21 cellular contexts compared by ENCODE assay signal in genomic region chr2:56376699-56377665, GRCh38.
A peak's percentile ranks its signal among the peaks of the same experiment; 100 is the strongest.
DNase-seq lines count a peak whose midpoint lies in the region; ATAC-seq and TF ChIP-seq lines count a peak whose summit lies in the region.
"Had no signal": no experiment of that assay in that cellular context is flagged by ENCODE, and none has a peak within 500 bp of the region (broad histone marks: within the 10 kb centered on the region; RNA-seq: fewer than 3 reads in every experiment).

No MANE protein-coding gene starts in this region.

- WGBS in mesenchymal stem cell, result 88% methylated on average over 1 of the region's 2 CpGs

- H4K8ac ChIP-seq in mesenchymal stem cell (ENCODE audit: low read length), result no peak overlapping the region

- H3K4me2 ChIP-seq in KMS-11 (peak overlapping the region; percentile 61), mesenchymal stem cell (ENCODE audit: low read length, poor library complexity, severe bottlenecking) (no peak overlapping the region)

- ATAC-seq in HG03280 (IDR thresholded peaks at IDR 0.05; ENCODE audit: unreplicated experiment), result no peak
- no peak for ATAC-seq in HG02642 (IDR thresholded peaks at IDR 0.05; ENCODE audit: poor library complexity, unreplicated experiment)
- ATAC-seq in HG03469 (IDR thresholded peaks at IDR 0.05; ENCODE audit: unreplicated experiment), result no peak
- ATAC-seq: activated naive CD8-positive, alpha-beta T cell treated with anti-CD3 and anti-CD28 coated beads, Interleukin-2, amount 50 U/mL, for 24 hours; gastrocnemius medialis had no signal

- H4K20me1 ChIP-seq in KMS-11 (ENCODE audit: insufficient read depth), result no peaks in the 10 kb centered on the region

- H2AK5ac ChIP-seq in mesenchymal stem cell (ENCODE audit: low read length, severe bottlenecking), result no peak overlapping the region

- no peak overlapping the region for H2BK15ac ChIP-seq in mesenchymal stem cell (ENCODE audit: low read depth, poor library complexity, severe bottlenecking)

- no peak for TF ChIP-seq CTCF in KMS-11 (conservative IDR thresholded peaks at IDR 0.05; ENCODE audit: low read depth, low read length)
- TF ChIP-seq CTCF in astrocyte of the spinal cord (IDR thresholded peaks at IDR 0.05; ENCODE audit: low read depth, low read length), result no peak

- H3K27me3 ChIP-seq in KMS-11 (ENCODE audit: insufficient read depth, low read depth) (no peaks in the 10 kb centered on the region), mesenchymal stem cell (ENCODE audit: control insufficient read depth in 1 of 2, insufficient read depth in 1 of 2, low read length in 2 of 2) (no peaks in the 10 kb centered on the region), SJCRH30 (no peaks in the 10 kb centered on the region)
- H3K27me3 ChIP-seq: cardiac muscle cell, gastrocnemius medialis, right atrium auricular region, vagina had no signal

- H4K91ac ChIP-seq in mesenchymal stem cell (ENCODE audit: low read length), result no peak overlapping the region

- no peak overlapping the region for H3K14ac ChIP-seq in mesenchymal stem cell (ENCODE audit: low read length in 2 of 2)

- no peaks in the 10 kb centered on the region for H3K36me3 ChIP-seq in KMS-11 (ENCODE audit: insufficient read depth)
- no peaks in the 10 kb centered on the region for H3K36me3 ChIP-seq in mesenchymal stem cell (ENCODE audit: control insufficient read depth in 1 of 2, insufficient read depth in 2 of 2, low read depth in 1 of 2, low read length in 2 of 2)
- no peaks in the 10 kb centered on the region for H3K36me3 ChIP-seq in SJCRH30
- H3K36me3 ChIP-seq: cardiac muscle cell, gastrocnemius medialis, right atrium auricular region, vagina had no signal

- no peaks in the 10 kb centered on the region for H3K79me2 ChIP-seq in KMS-11 (ENCODE audit: insufficient read depth, low read depth)

- H3K4me3 ChIP-seq in KMS-11 (IDR thresholded peaks at IDR 0.05; ENCODE audit: insufficient read depth, low read depth, low read length), result no peak overlapping the region
- H3K4me3 ChIP-seq in astrocyte of the spinal cord (ENCODE audit: low read depth, low read length), result no peak overlapping the region
- H3K4me3 ChIP-seq in mesenchymal stem cell (ENCODE audit: insufficient read depth in 1 of 2, low read depth in 1 of 2, low read length in 2 of 2), result no peak overlapping the region
- no peak overlapping the region for H3K4me3 ChIP-seq in SJCRH30
- H3K4me3 ChIP-seq: cardiac muscle cell, gastrocnemius medialis, lung, right atrium auricular region, vagina had no signal

- no peaks in the 10 kb centered on the region for H3K79me1 ChIP-seq in mesenchymal stem cell (replicated peaks; ENCODE audit: low read length, poor library complexity, severe bottlenecking)

- no peak overlapping the region for H2BK5ac ChIP-seq in mesenchymal stem cell (ENCODE audit: low read depth, low read length, poor library complexity, severe bottlenecking)

- in situ Hi-C loops in astrocyte of the spinal cord (cut with HindIII; ENCODE audit: low sequenced_read_pairs), result no loop called here

- H2AFZ ChIP-seq in KMS-11 (ENCODE audit: low read depth) (no peak overlapping the region), mesenchymal stem cell (ENCODE audit: low read depth, low read length) (no peak overlapping the region)

- H2BK120ac ChIP-seq in mesenchymal stem cell (ENCODE audit: low read depth, low read length), result no peak overlapping the region

- H3K23ac ChIP-seq in mesenchymal stem cell (ENCODE audit: low read length in 2 of 2), result no peak overlapping the region

- H3K4ac ChIP-seq in mesenchymal stem cell (ENCODE audit: low read depth in 1 of 2, low read length in 2 of 2), result no peak overlapping the region

- no peak overlapping the region for H3K27ac ChIP-seq in KMS-11
- H3K27ac ChIP-seq in mesenchymal stem cell (ENCODE audit: low read length, poor library complexity, severe bottlenecking), result no peak overlapping the region
- no peak overlapping the region for H3K27ac ChIP-seq in SJCRH30
- H3K27ac ChIP-seq: cardiac muscle cell, gastrocnemius medialis, right atrium auricular region, vagina had no signal

- no peak overlapping the region for H2BK12ac ChIP-seq in mesenchymal stem cell (ENCODE audit: low read length in 2 of 2)

- H3K4me1 ChIP-seq in KMS-11 (ENCODE audit: low read depth, poor library complexity, severe bottlenecking) (peaks cover 52% of the 10 kb centered on the region), mesenchymal stem cell (ENCODE audit: control insufficient read depth, insufficient read depth, low read depth, low read length) (no peaks in the 10 kb centered on the region), SJCRH30 (no peaks in the 10 kb centered on the region)
- H3K4me1 ChIP-seq: gastrocnemius medialis, right atrium auricular region, vagina had no signal

- H3K18ac ChIP-seq in mesenchymal stem cell (ENCODE audit: low read depth in 1 of 2, low read length in 2 of 2), result no peak overlapping the region

- H3K9me3 ChIP-seq in mesenchymal stem cell (ENCODE audit: control insufficient read depth, low read length) (no peaks in the 10 kb centered on the region), SJCRH30 (replicated peaks) (no peaks in the 10 kb centered on the region)
- H3K9me3 ChIP-seq: gastrocnemius medialis, right atrium auricular region, vagina had no signal

- peak; percentile 4 for DNase-seq in Ammon's horn (ENCODE audit: low spot score)
- peak; percentile 1 for DNase-seq in astrocyte of the spinal cord (ENCODE audit: low read depth, low spot score)
- DNase-seq in mesenchymal stem cell, result peak; percentile 24
- DNase-seq in SJCRH30, result no peak
- DNase-seq: activated CD4-positive, alpha-beta T cell treated with anti-CD3 and anti-CD28 coated beads, Interleukin-2, amount 50 U/mL, for 1 hour; activated effector memory CD4-positive, alpha-beta T cell treated with Interleukin-2 at 50 U/mL for 16 hours; activated naive CD8-positive, alpha-beta T cell treated with anti-CD3 and anti-CD28 coated beads, Interleukin-2, amount 50 U/mL, for 24 hours; CD4-positive, CD25-positive, alpha-beta regulatory T cell; gastrocnemius medialis; NCI-H2171; occipital lobe; SHP77; stimulated activated CD4-positive, alpha-beta T cell treated with anti-CD3 and anti-CD28 coated beads, Interleukin-15, amount 100 ng/mL, for 24 hours had no signal

- H3K9ac ChIP-seq in KMS-11 (no peak overlapping the region), mesenchymal stem cell (ENCODE audit: low read length) (no peak overlapping the region)

Comparison
In these comparisons a context has a peak if more than half of its experiments do, and no peak if none do; other contexts are left out.
1. DNase-seq: peak in Ammon's horn (single experiment), astrocyte of the spinal cord (single experiment) and mesenchymal stem cell (single experiment); none in SJCRH30 (0 of 2).